ENCODE assay signal across 15 cellular contexts in genomic region chr15:39361497-39361896, GRCh38.
"Had no signal": no experiment of that assay in that cellular context is flagged by ENCODE, and none has a peak within 500 bp of the region (broad histone marks: within the 10 kb centered on the region; RNA-seq: fewer than 3 reads in every experiment).

No MANE protein-coding gene starts in this region.

- ATAC-seq: gastrocnemius medialis; heart right ventricle; left colon; lower lobe of right lung; stimulated activated naive B cell treated with anti-CD40 and anti-IgM and Interleukin-4, amounts not matched to agents 10 μg/mL and 1 μg/mL and 100 μg/mL, for 72 hours had no signal

- H3K9me3 ChIP-seq: gastrocnemius medialis, heart right ventricle, lower lobe of right lung, ovary, tibial artery, uterus had no signal

- H3K27me3 ChIP-seq: gastrocnemius medialis, heart right ventricle, neural progenitor cell, ovary, tibial artery, uterus had no signal

- H3K36me3 ChIP-seq: gastrocnemius medialis, heart right ventricle, lower lobe of right lung, neural progenitor cell, ovary, tibial artery, uterus had no signal

- H3K27ac ChIP-seq: gastrocnemius medialis, heart right ventricle, lower lobe of right lung, neural progenitor cell, ovary had no signal

- H3K4me2 ChIP-seq: neural progenitor cell had no signal

- H2AFZ ChIP-seq: neural progenitor cell had no signal

- H3K4me3 ChIP-seq: gastrocnemius medialis, heart right ventricle, lower lobe of right lung, neural progenitor cell, ovary, tibial artery, uterus had no signal

- H3K4me1 ChIP-seq: gastrocnemius medialis, neural progenitor cell had no signal

- H3K9ac ChIP-seq: neural progenitor cell had no signal

- DNase-seq: activated CD4-positive, alpha-beta T cell treated with anti-CD3 and anti-CD28 coated beads, Interleukin-2, amount 50 U/mL, for 4 hours; activated effector memory CD4-positive, alpha-beta T cell treated with Interleukin-2 at 50 U/mL for 16 hours; activated naive CD4-positive, alpha-beta T cell treated with anti-CD3 and anti-CD28 coated beads, Interleukin-2, amount 50 U/mL, for 16 hours; activated T-cell treated with anti-CD3 and anti-CD28 coated beads, Interleukin-2, amount 50 U/mL, for 1 hour; effector memory CD4-positive, alpha-beta T cell; gastrocnemius medialis; heart right ventricle; left colon; lower lobe of right lung; ovary; stimulated activated CD4-positive, alpha-beta T cell treated with anti-CD3 and anti-CD28 coated beads, Interleukin-4, amount 100 ng/mL, for 1 hour; stimulated activated naive B cell treated with anti-CD40 and anti-IgM and Interleukin-4, amounts not matched to agents 10 μg/mL and 1 μg/mL and 100 μg/mL, for 72 hours; tibial artery; uterus had no signal
